ENCODE assay signal across 7 cellular contexts in the genomic region with DNA sequence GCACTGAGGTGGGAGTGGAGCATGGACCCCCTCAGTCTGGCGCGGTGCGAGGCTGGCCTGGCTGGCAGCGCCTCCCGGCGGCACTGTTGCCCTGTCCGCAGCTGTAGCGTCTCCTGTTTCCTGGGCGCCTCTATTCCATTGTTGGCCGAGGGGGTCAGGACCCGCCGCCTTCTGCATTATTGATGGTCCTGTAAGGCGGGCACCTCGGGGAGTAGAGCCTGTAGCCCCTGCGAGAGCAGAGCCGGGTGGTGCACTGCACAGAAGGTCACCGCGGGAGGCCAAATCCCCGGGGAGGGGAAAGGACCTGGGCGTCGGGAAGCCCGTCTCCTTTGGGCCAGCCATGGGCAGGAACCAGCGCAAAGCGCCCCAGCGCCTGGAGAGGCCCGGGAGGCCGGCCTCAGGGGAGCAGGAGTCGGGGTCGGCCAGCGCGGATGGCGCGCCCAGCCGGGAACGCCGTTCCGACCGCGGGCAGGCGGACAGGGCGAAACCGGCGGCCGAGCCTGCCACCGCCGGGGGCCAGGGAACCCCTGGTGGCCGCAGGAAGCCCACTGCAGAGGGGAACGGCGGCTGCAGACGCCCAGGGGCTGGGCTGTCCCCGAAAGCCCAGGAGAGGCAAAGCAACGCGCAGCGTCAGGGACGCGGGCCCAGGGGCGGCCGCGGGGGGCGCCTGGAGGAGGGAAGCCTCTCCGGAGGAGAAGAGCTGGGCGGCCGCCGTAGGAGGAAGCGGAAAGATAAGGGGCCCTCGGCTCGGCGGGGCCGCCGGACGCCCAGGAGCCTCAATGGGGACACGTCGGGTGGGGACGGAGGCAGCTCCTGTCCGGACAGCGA. TPM values are rescaled to one million over a fixed set of nuclear protein-coding genes. Genes with fewer than 3 reads are reported as not detected.
A peak's percentile ranks its signal among the peaks of the same experiment; 100 is the strongest.
DNase-seq lines count a peak whose midpoint lies in the region; ATAC-seq and TF ChIP-seq lines count a peak whose summit lies in the region.

A gene (plus strand): TSS at position 83 of the 828 bp plus-strand sequence. CDS start 258 bp downstream, at position 341.

- H3K27me3 Mint-ChIP-seq in HFFc6 (ENCODE audit: insufficient read depth) = peaks cover 40% of the 10 kb centered on the region
- H3K27me3 Mint-ChIP-seq in activated naive CD4-positive, alpha-beta T cell treated with anti-CD3 and anti-CD28 coated beads for 36 hours (ENCODE audit: low read depth) = peaks cover 2% of the 10 kb centered on the region

- peak; percentile 23; the same call in 2 of the 3 replicates for ATAC-seq in RWPE2 (ENCODE audit: low read depth)
- peak in 3 of 4 donors; percentile 31 to 48 (median 37) for ATAC-seq in heart left ventricle
- ATAC-seq in upper lobe of left lung (ENCODE audit: low FRiP score in 2 of 2) = peak; percentile 41 to 67
- ATAC-seq in HG02759 (IDR thresholded peaks at IDR 0.05; ENCODE audit: unreplicated experiment) = no peak

- no peak for DNase-seq in HFFc6
- DNase-seq in RWPE2 (ENCODE audit: low spot score) = no peak
- DNase-seq in activated naive CD4-positive, alpha-beta T cell treated with anti-CD3 and anti-CD28 coated beads for 36 hours = peak; percentile 68
- peak; percentile 68 to 90 (median 75) for DNase-seq in heart left ventricle
- peak; percentile 41 for DNase-seq in pons (ENCODE audit: low spot score)
- DNase-seq in upper lobe of left lung = peak; percentile 64 to 95

- H3K4me1 ChIP-seq in RWPE2 (ENCODE audit: insufficient read depth, poor library complexity, severe bottlenecking) (no peaks in the 10 kb centered on the region), heart left ventricle (peaks cover 0 to 29% (median 14%) of the 10 kb centered on the region in 12 donors), upper lobe of left lung (peaks cover 14 to 33% (median 17%) of the 10 kb centered on the region in 4 donors)

- H3K27ac Mint-ChIP-seq in HFFc6 = no peak within 1 kb of the TSS
- no peak within 1 kb of the TSS for H3K27ac Mint-ChIP-seq in activated naive CD4-positive, alpha-beta T cell treated with anti-CD3 and anti-CD28 coated beads for 36 hours

- intact Hi-C loops in activated naive CD4-positive, alpha-beta T cell treated with anti-CD3 and anti-CD28 coated beads for 36 hours (cut with micrococcal nuclease) = loop anchor here (2.0 to 10.0 kb wide), 7 partner anchors 63 to 316 kb away; a partner anchor contains a TSS
- intact Hi-C loops in heart left ventricle (cut with DNase I) = loop anchor here in 9 of 10 donors (2.0 to 10.0 kb wide), 9 partner anchors 61 to 316 kb away; a partner anchor contains a TSS

- H3K4me3 Mint-ChIP-seq in HFFc6 = no peak within 1 kb of the TSS
- H3K4me3 Mint-ChIP-seq in activated naive CD4-positive, alpha-beta T cell treated with anti-CD3 and anti-CD28 coated beads for 36 hours = peak within 1 kb of the TSS; percentile 65

- no peaks in the 10 kb centered on the region for H3K36me3 ChIP-seq in RWPE2 (ENCODE audit: low read depth)
- H3K36me3 ChIP-seq in heart left ventricle = peaks cover 0 to 4% (median 0%) of the 10 kb centered on the region in 9 donors
- peaks cover 0 to 19% (median 4%) of the 10 kb centered on the region in 4 donors for H3K36me3 ChIP-seq in upper lobe of left lung

- WGBS in heart left ventricle, 4 donors = 4 to 9% (median 6%) methylated on average over 40 to 76 of the region's 76 CpGs
- WGBS in upper lobe of left lung, 2 donors = 3 to 5% methylated on average over 27 to 53 of the region's 76 CpGs

- H3K4me3 ChIP-seq in RWPE2 (ENCODE audit: severe bottlenecking) (peak within 1 kb of the TSS; percentile 37), heart left ventricle (peak within 1 kb of the TSS; percentile 34 to 92 (median 75)), upper lobe of left lung (peak within 1 kb of the TSS; percentile 61 to 82 (median 62))

- no peaks in the 10 kb centered on the region for H3K9me3 Mint-ChIP-seq in HFFc6
- no peaks in the 10 kb centered on the region for H3K9me3 Mint-ChIP-seq in activated naive CD4-positive, alpha-beta T cell treated with anti-CD3 and anti-CD28 coated beads for 36 hours

- H3K4me1 Mint-ChIP-seq in HFFc6 (ENCODE audit: low read depth) = no peaks in the 10 kb centered on the region
- peaks cover 2% of the 10 kb centered on the region for H3K4me1 Mint-ChIP-seq in activated naive CD4-positive, alpha-beta T cell treated with anti-CD3 and anti-CD28 coated beads for 36 hours (ENCODE audit: low read depth)

- no peak for TF ChIP-seq EP300 in upper lobe of left lung (IDR thresholded peaks at IDR 0.05)

- TF ChIP-seq POLR2A in heart left ventricle (IDR thresholded peaks at IDR 0.05) (no peak), upper lobe of left lung (IDR thresholded peaks at IDR 0.05) (peak in 2 of 4 donors; percentile 31 to 33)

- no peaks in the 10 kb centered on the region for H3K9me3 ChIP-seq in RWPE2 (ENCODE audit: severe bottlenecking)
- no peaks in the 10 kb centered on the region for H3K9me3 ChIP-seq in heart left ventricle
- H3K9me3 ChIP-seq in upper lobe of left lung = no peaks in the 10 kb centered on the region

- no peaks in the 10 kb centered on the region for H3K36me3 Mint-ChIP-seq in HFFc6 (ENCODE audit: low read depth)
- no peaks in the 10 kb centered on the region for H3K36me3 Mint-ChIP-seq in activated naive CD4-positive, alpha-beta T cell treated with anti-CD3 and anti-CD28 coated beads for 36 hours (ENCODE audit: low read depth)

- H3K27ac ChIP-seq in RWPE2 (ENCODE audit: poor library complexity, severe bottlenecking) (peak within 1 kb of the TSS; percentile 42), heart left ventricle (peak within 1 kb of the TSS; percentile 85 to 98 (median 95)), upper lobe of left lung (peak within 1 kb of the TSS; percentile 95 to 99 (median 96))

- CTCF ChIA-PET in activated naive CD4-positive, alpha-beta T cell treated with anti-CD3 and anti-CD28 coated beads for 36 hours (lab: Charles Lee) = interaction anchor here (0.6 to 1.4 kb wide), 7 partner anchors 7 to 211 kb away, joined by 3 to 5 read pairs (median 3); no protein-coding TSS in a partner anchor

- TF ChIP-seq CTCF in HFFc6 (IDR thresholded peaks at IDR 0.05) = peak; percentile 11; the same call in 1 of the 2 replicates
- TF ChIP-seq CTCF in RWPE2 (IDR thresholded peaks at IDR 0.05; ENCODE audit: poor library complexity, severe bottlenecking) = no peak
- TF ChIP-seq CTCF in heart left ventricle (IDR thresholded peaks at IDR 0.05) = peak in 11 of 12 donors; percentile 14 to 57 (median 34)
- peak; percentile 37 to 82 (median 55) for TF ChIP-seq CTCF in upper lobe of left lung (IDR thresholded peaks at IDR 0.05)

- no peaks in the 10 kb centered on the region for H3K27me3 ChIP-seq in RWPE2 (ENCODE audit: insufficient read depth, poor library complexity, severe bottlenecking)
- H3K27me3 ChIP-seq in heart left ventricle = no peaks in the 10 kb centered on the region
- H3K27me3 ChIP-seq in upper lobe of left lung = no peaks in the 10 kb centered on the region

RNA-seq across cellular contexts. Expression of the gene that starts here (rescaled TPM):
- total RNA-seq in HFFc6 (2021; fragmentation: NEBNext Ultra II Directional; extraction: Animal tissue kit (Norgen Biotek cat#: 25700)) = under 1 TPM in 4 of 6 experiments, not detected in 2; 0.25 to 0.74 (median 0.41) TPM
- total RNA-seq in activated naive CD4-positive, alpha-beta T cell treated with anti-CD3 and anti-CD28 coated beads for 36 hours = 10 to 100 TPM; 24.6 to 29.7 TPM
- total RNA-seq in heart left ventricle (10 to 100 TPM; 14.0 to 76.4 (median 42.9) TPM), upper lobe of left lung (100 to 1,000 TPM in 4 of 6 donors, 10 to 100 TPM in 2; 89.8 to 592 (median 183) TPM)
- 10 to 100 TPM; 23.5 to 72.0 TPM for polyA plus RNA-seq in heart left ventricle

Comparison
In these comparisons a context has a peak if more than half of its experiments do, and no peak if none do; other contexts are left out.
1. RNA of the gene that starts here (total RNA-seq): 89.8 to 592 TPM in upper lobe of left lung, 14.0 to 76.4 TPM in heart left ventricle and 24.6 to 29.7 TPM in activated naive CD4-positive, alpha-beta T cell treated with anti-CD3 and anti-CD28 coated beads for 36 hours; 0.25 to 0.74 TPM in HFFc6; every median in the first group is over 4 times any median in the second.
2. DNase-seq: peak in activated naive CD4-positive, alpha-beta T cell treated with anti-CD3 and anti-CD28 coated beads for 36 hours (single experiment), heart left ventricle (5 of 5), pons (single experiment) and upper lobe of left lung (2 of 2); none in HFFc6 (single experiment) and RWPE2 (single experiment).
3. H3K27ac ChIP-seq: peak in every context shown above with its lines; median percentile 96 in upper lobe of left lung; 95 in heart left ventricle; 42 in RWPE2.
4. Peak in every context shown above with its lines, with median percentiles within 50 percentile points of each other: H3K4me3 ChIP-seq.